8 cellular contexts compared by ENCODE assay signal in the genomic region with DNA sequence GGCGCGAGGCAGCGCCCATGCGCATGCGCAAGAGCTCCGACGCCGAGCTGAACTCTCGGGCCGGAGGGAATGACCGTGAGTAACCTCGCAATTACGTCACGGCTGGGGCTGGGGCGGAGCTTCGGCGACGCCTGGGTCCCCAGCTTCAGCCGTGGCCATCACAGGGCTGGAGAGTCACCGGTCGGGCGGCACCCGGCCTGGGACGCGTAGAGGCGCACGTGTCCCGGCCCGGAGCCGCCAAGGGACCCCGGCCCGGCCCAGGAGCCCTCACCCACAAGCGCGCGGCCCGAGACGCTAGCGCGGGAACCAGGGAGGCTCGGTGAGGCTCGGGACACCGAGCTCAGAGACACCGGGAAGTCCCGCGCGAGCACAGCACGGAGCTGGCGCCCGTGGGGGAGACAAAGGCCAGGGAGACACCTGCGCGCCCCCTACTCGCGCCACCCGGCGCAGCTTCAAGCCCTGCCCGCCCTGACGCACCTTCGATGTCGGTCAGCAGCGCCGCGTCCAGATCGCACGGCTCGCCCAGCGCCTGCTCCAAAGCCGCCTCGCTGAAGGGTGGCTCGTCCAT. TPM values are rescaled to one million over a fixed set of nuclear protein-coding genes. Genes with fewer than 3 reads are reported as not detected.
A peak's percentile ranks its signal among the peaks of the same experiment; 100 is the strongest.
DNase-seq lines count a peak whose midpoint lies in the region; ATAC-seq and TF ChIP-seq lines count a peak whose summit lies in the region.

No MANE protein-coding gene starts in this region.

- H3K9me3 ChIP-seq in right atrium auricular region (no peaks in the 10 kb centered on the region), psoas muscle (no peaks in the 10 kb centered on the region)

- TF ChIP-seq CTCF in right atrium auricular region (IDR thresholded peaks at IDR 0.05) = no peak
- TF ChIP-seq CTCF in psoas muscle (IDR thresholded peaks at IDR 0.05) = no peak

- ATAC-seq in GM18502 (IDR thresholded peaks at IDR 0.05; ENCODE audit: poor library complexity, unreplicated experiment) (peak; percentile 58), HG02938 (IDR thresholded peaks at IDR 0.05; ENCODE audit: unreplicated experiment) (peak; percentile 70), psoas muscle (peak; percentile 82 to 87 (median 84))

- H3K4me3 ChIP-seq in right atrium auricular region = peak overlapping the region; percentile 70 to 90
- H3K4me3 ChIP-seq in psoas muscle = peak overlapping the region; percentile 88
- peak overlapping the region; percentile 80 for H3K4me3 ChIP-seq in urinary bladder (ENCODE audit: low read depth, low read length)

- intact Hi-C loops in psoas muscle (cut with DNase I) = loop anchor here in 1 of 2 donors (2.0 kb wide), 1 partner anchor 14 kb away; no protein-coding TSS in a partner anchor

- peaks cover 0 to 83% of the 10 kb centered on the region in 2 donors for H3K4me1 ChIP-seq in right atrium auricular region
- peaks cover 59% of the 10 kb centered on the region for H3K4me1 ChIP-seq in psoas muscle
- no peaks in the 10 kb centered on the region for H3K4me1 ChIP-seq in urinary bladder (ENCODE audit: insufficient read depth)

- H3K27me3 ChIP-seq in right atrium auricular region (no peaks in the 10 kb centered on the region), psoas muscle (ENCODE audit: insufficient read depth in 3 of 3, low read length in 2 of 3) (no peaks in the 10 kb centered on the region)

- peak; percentile 90 for DNase-seq in NCI-H1694 treated with DMSO at 0.1 percent for 48 hours (lab: John Stamatoyannopoulos, UW)
- DNase-seq in T-helper 2 cell = peak; percentile 92 to 95 (median 94)
- DNase-seq in anterior cingulate cortex (lab: John Stamatoyannopoulos, UW) = peak; percentile 65 to 99 (median 96)
- DNase-seq in right atrium auricular region (ENCODE audit: low spot score) = peak; percentile 98
- DNase-seq in psoas muscle = peak; percentile 97 to 99

- H3K36me3 ChIP-seq in right atrium auricular region (no peaks in the 10 kb centered on the region), psoas muscle (ENCODE audit: insufficient read depth in 1 of 2, low read depth in 1 of 2) (no peaks in the 10 kb centered on the region), urinary bladder (ENCODE audit: insufficient read depth) (no peaks in the 10 kb centered on the region)

- 0 to 1% (median 0%) methylated on average over 57 to 69 of the region's 69 CpGs for WGBS in psoas muscle, 3 donors
- under 1% methylated on average over 69 of the region's 69 CpGs for WGBS in urinary bladder

- H3K27ac ChIP-seq in right atrium auricular region (peak overlapping the region; percentile 100), psoas muscle (peak overlapping the region; percentile 100), urinary bladder (ENCODE audit: low read depth) (peak overlapping the region; percentile 99)

RNA-seq across cellular contexts. Expression of gene SREBF1, which starts 0.5 kb away (rescaled TPM):
- total RNA-seq in right atrium auricular region = 10 to 100 TPM; 17.0 to 29.8 TPM
- total RNA-seq in psoas muscle = 10 to 100 TPM; 16.1 to 43.0 (median 31.1) TPM
- 10 to 100 TPM in 2 of 3 donors, 1 to 10 TPM in 1; 6.2 to 19.2 (median 17.7) TPM for polyA plus RNA-seq in psoas muscle
- total RNA-seq in urinary bladder = 21.1 TPM
- 56.2 TPM for polyA plus RNA-seq in urinary bladder

Comparison
In these comparisons a context has a peak if more than half of its experiments do, and no peak if none do; other contexts are left out.
1. Peak in every context shown above with its lines: DNase-seq, ATAC-seq, H3K4me3 ChIP-seq and H3K27ac ChIP-seq.